13 cellular contexts compared by ENCODE assay signal in the genomic region with DNA sequence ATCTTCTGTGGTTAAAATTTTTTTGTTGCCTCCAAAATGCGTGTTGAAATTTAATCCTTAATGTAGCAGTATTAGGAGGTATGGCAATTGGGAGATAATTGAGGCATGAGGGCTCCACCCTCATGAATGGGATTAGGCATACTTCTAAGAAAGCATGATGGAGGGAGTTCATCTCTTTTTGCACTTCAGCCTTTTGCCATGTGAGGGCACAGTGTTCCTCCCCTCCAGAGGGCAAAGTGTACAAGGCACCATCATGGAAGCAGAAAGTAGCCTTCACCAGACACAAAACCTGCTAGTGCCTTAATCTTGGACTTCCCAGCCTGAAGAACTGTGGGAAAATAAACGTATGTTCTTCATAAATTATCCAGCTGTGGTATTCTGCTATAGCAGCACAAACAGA.
DNase-seq lines count a peak whose midpoint lies in the region; ATAC-seq and TF ChIP-seq lines count a peak whose summit lies in the region.
"Had no signal": no experiment of that assay in that cellular context is flagged by ENCODE, and none has a peak within 500 bp of the region (broad histone marks: within the 10 kb centered on the region; RNA-seq: fewer than 3 reads in every experiment).

No MANE protein-coding gene starts in this region.

- CTCF ChIA-PET in CD8-positive, alpha-beta T cell (lab: Charles Lee): no interaction called here

- TF ChIP-seq CTCF in GM12873 (IDR thresholded peaks at IDR 0.05; ENCODE audit: insufficient read depth, low read depth, low read length, missing control alignments) (peak; percentile 28), HFF-Myc (IDR thresholded peaks at IDR 0.05; ENCODE audit: low read depth, low read length, missing control alignments) (peak; percentile 34), RWPE2 (IDR thresholded peaks at IDR 0.05; ENCODE audit: poor library complexity, severe bottlenecking) (peak; percentile 19)
- no peak for TF ChIP-seq CTCF in CD8-positive, alpha-beta T cell (IDR thresholded peaks at IDR 0.05)

- no peaks in the 10 kb centered on the region for H3K27me3 Mint-ChIP-seq in CD8-positive, alpha-beta T cell (ENCODE audit: low read depth)
- H3K27me3 Mint-ChIP-seq: activated naive CD8-positive, alpha-beta T cell treated with anti-CD3 and anti-CD28 coated beads for 36 hours had no signal

- DNase-seq in HFF-Myc (ENCODE audit: extremely low read depth, low read depth) (no peak), RWPE2 (ENCODE audit: low spot score) (no peak), kidney glomerular epithelial cell (lab: John Stamatoyannopoulos, UW) (peak; percentile 12), NCI-H1105 (lab: John Stamatoyannopoulos, UW) (no peak), superior temporal gyrus (ENCODE audit: extremely low spot score) (no peak), iPS-NIHi11 (ENCODE audit: low spot score) (no peak)
- no peak for DNase-seq in CD8-positive, alpha-beta T cell
- DNase-seq: activated CD4-positive, alpha-beta T cell treated with anti-CD3 and anti-CD28 coated beads, Interleukin-2, amount 50 U/mL, for 4 hours; activated naive CD8-positive, alpha-beta T cell treated with anti-CD3 and anti-CD28 coated beads for 36 hours; kidney; NCI-H146; stimulated activated CD4-positive, alpha-beta T cell treated with anti-CD3 and anti-CD28 coated beads, Interleukin-1b, Interleukin-23, amount 100 ng/mL, for 48 hours had no signal

- no peaks in the 10 kb centered on the region for H3K9me3 ChIP-seq in RWPE2 (ENCODE audit: severe bottlenecking)
- H3K9me3 ChIP-seq in CD8-positive, alpha-beta T cell (ENCODE audit: low read length): no peaks in the 10 kb centered on the region

- H3K4me3 ChIP-seq in HFF-Myc (replicated peaks; ENCODE audit: low read depth, low read length) (no peak overlapping the region), RWPE2 (ENCODE audit: severe bottlenecking) (no peak overlapping the region)
- H3K4me3 ChIP-seq in CD8-positive, alpha-beta T cell (ENCODE audit: low read depth, low read length): no peak overlapping the region

- H3K27ac ChIP-seq in RWPE2 (ENCODE audit: poor library complexity, severe bottlenecking): no peak overlapping the region
- H3K27ac ChIP-seq in CD8-positive, alpha-beta T cell (ENCODE audit: low read depth, low read length): no peak overlapping the region

- no peaks in the 10 kb centered on the region for H3K36me3 Mint-ChIP-seq in CD8-positive, alpha-beta T cell
- H3K36me3 Mint-ChIP-seq: activated naive CD8-positive, alpha-beta T cell treated with anti-CD3 and anti-CD28 coated beads for 36 hours had no signal

- no peak; the same call in 2 of the 3 replicates for ATAC-seq in RWPE2 (ENCODE audit: low read depth)
- no peak for ATAC-seq in CD8-positive, alpha-beta T cell

- H3K36me3 ChIP-seq in RWPE2 (ENCODE audit: low read depth): no peaks in the 10 kb centered on the region
- H3K36me3 ChIP-seq in CD8-positive, alpha-beta T cell (ENCODE audit: insufficient read depth, low read length): no peaks in the 10 kb centered on the region

- H3K4me1 ChIP-seq in RWPE2 (ENCODE audit: insufficient read depth, poor library complexity, severe bottlenecking): no peaks in the 10 kb centered on the region
- no peaks in the 10 kb centered on the region for H3K4me1 ChIP-seq in CD8-positive, alpha-beta T cell (ENCODE audit: insufficient read depth, low read length)

- no peaks in the 10 kb centered on the region for H3K27me3 ChIP-seq in RWPE2 (ENCODE audit: insufficient read depth, poor library complexity, severe bottlenecking)
- H3K27me3 ChIP-seq in CD8-positive, alpha-beta T cell (ENCODE audit: insufficient read depth, low read length): no peaks in the 10 kb centered on the region

- intact Hi-C loops in CD8-positive, alpha-beta T cell (cut with DNase I, micrococcal nuclease): no loop called here

- POLR2A ChIA-PET in CD8-positive, alpha-beta T cell (lab: Charles Lee): no interaction called here

- H3K9me3 Mint-ChIP-seq in CD8-positive, alpha-beta T cell: peaks cover 8% of the 10 kb centered on the region
- H3K9me3 Mint-ChIP-seq: activated naive CD8-positive, alpha-beta T cell treated with anti-CD3 and anti-CD28 coated beads for 36 hours had no signal

- H3K4me1 Mint-ChIP-seq in CD8-positive, alpha-beta T cell (ENCODE audit: low read depth): no peaks in the 10 kb centered on the region
- H3K4me1 Mint-ChIP-seq: activated naive CD8-positive, alpha-beta T cell treated with anti-CD3 and anti-CD28 coated beads for 36 hours had no signal

- no peak overlapping the region for H3K27ac Mint-ChIP-seq in CD8-positive, alpha-beta T cell
- H3K27ac Mint-ChIP-seq: activated naive CD8-positive, alpha-beta T cell treated with anti-CD3 and anti-CD28 coated beads for 36 hours had no signal

- H3K4me3 Mint-ChIP-seq in CD8-positive, alpha-beta T cell: no peak overlapping the region
- H3K4me3 Mint-ChIP-seq: activated naive CD8-positive, alpha-beta T cell treated with anti-CD3 and anti-CD28 coated beads for 36 hours had no signal
